In genomic region chr16:88856122-88856827, GRCh38 we compare ENCODE assay signal across 8 cellular contexts. TPM values are rescaled to one million over a fixed set of nuclear protein-coding genes. Genes with fewer than 3 reads are reported as not detected.
A peak's percentile ranks its signal among the peaks of the same experiment; 100 is the strongest.
DNase-seq lines count a peak whose midpoint lies in the region; ATAC-seq, FAIRE-seq and TF ChIP-seq lines count a peak whose summit lies in the region.

No MANE protein-coding gene starts in this region.

- 10 to 39% (median 16%) methylated on average over 14 to 49 of the region's 53 CpGs for WGBS in stomach, 5 donors

- no peak for DNase-seq in astrocyte of the cerebellum (ENCODE audit: low read depth)
- no peak for DNase-seq in kidney epithelial cell (ENCODE audit: low read depth)
- no peak for DNase-seq in stomach
- DNase-seq in NK-92 (lab: John Stamatoyannopoulos, UW; ENCODE audit: unreplicated experiment) = no peak
- DNase-seq in GM12892 (ENCODE audit: insufficient read length) = no peak

- no peak for ATAC-seq in GM21381 (IDR thresholded peaks at IDR 0.05; ENCODE audit: unreplicated experiment)

- H3K9me3 ChIP-seq in BLaER1 treated with 17β-estradiol and CSF1 and Interleukin-3, amounts not matched to agents 10 nM and 100 nM (replicated peaks in 1 of 11) = no peaks in the 10 kb centered on the region
- no peaks in the 10 kb centered on the region; the same call in 1 of the 2 replicates for H3K9me3 ChIP-seq in HUES6 (ENCODE audit: control insufficient read depth, insufficient read depth, low read depth, low read length)
- H3K9me3 ChIP-seq in stomach = no peaks in the 10 kb centered on the region

- FAIRE-seq in GM12892 (lab: Jason Lieb, UNC) = no peak

- H3K27me3 ChIP-seq in BLaER1 treated with 17β-estradiol and CSF1 and Interleukin-3, amounts not matched to agents 10 nM and 100 nM = no peaks in the 10 kb centered on the region
- H3K27me3 ChIP-seq in HUES6 (ENCODE audit: control insufficient read depth, insufficient read depth, low read length) (no peaks in the 10 kb centered on the region), kidney epithelial cell (ENCODE audit: control insufficient read depth, insufficient read depth, low read length) (no peaks in the 10 kb centered on the region), stomach (no peaks in the 10 kb centered on the region)

- peak overlapping the region; percentile 84 to 99 (median 92) for H3K9ac ChIP-seq in BLaER1 treated with 17β-estradiol and CSF1 and Interleukin-3, amounts not matched to agents 10 nM and 100 nM
- peak overlapping the region; percentile 27 for H3K9ac ChIP-seq in HUES6 (ENCODE audit: low read length)

- intact Hi-C loops in stomach (cut with DNase I; ENCODE audit: low total_unique reads) = no loop called here

- peak overlapping the region in 10 of 11 experiments; percentile 80 to 98 (median 92); a peak in 20 of 22 replicates for H3K27ac ChIP-seq in BLaER1 treated with 17β-estradiol and CSF1 and Interleukin-3, amounts not matched to agents 10 nM and 100 nM
- no peak overlapping the region for H3K27ac ChIP-seq in HUES6 (ENCODE audit: low read depth, low read length)
- peak overlapping the region; percentile 91 to 94 (median 92) for H3K27ac ChIP-seq in stomach

- no peak for TF ChIP-seq CTCF in astrocyte of the cerebellum (IDR thresholded peaks at IDR 0.05; ENCODE audit: low read depth, low read length, missing control alignments)
- TF ChIP-seq CTCF in kidney epithelial cell (IDR thresholded peaks at IDR 0.05; ENCODE audit: insufficient read depth, low read length, poor library complexity, severe bottlenecking) = no peak
- TF ChIP-seq CTCF in stomach (IDR thresholded peaks at IDR 0.05) = no peak

- peak overlapping the region; percentile 86 to 100 (median 98) for H3K4me2 ChIP-seq in BLaER1 treated with 17β-estradiol and CSF1 and Interleukin-3, amounts not matched to agents 10 nM and 100 nM

- in situ Hi-C loops in astrocyte of the cerebellum (cut with HindIII; ENCODE audit: low sequenced_read_pairs) = loop anchor here (25.0 kb wide), 1 partner anchor 94 kb away; no protein-coding TSS in a partner anchor

- H3K4me1 ChIP-seq in BLaER1 treated with 17β-estradiol and CSF1 and Interleukin-3, amounts not matched to agents 10 nM and 100 nM = peaks cover 57 to 81% (median 70%) of the 10 kb centered on the region in 10 experiments
- H3K4me1 ChIP-seq in HUES6 (ENCODE audit: control insufficient read depth, insufficient read depth, low read length) (peaks cover 8% of the 10 kb centered on the region), stomach (peaks cover 24 to 48% (median 44%) of the 10 kb centered on the region in 4 donors)

- TF ChIP-seq POLR2A in stomach (IDR thresholded peaks at IDR 0.05) (no peak), GM12892 (IDR thresholded peaks at IDR 0.05; ENCODE audit: low read depth, low read length) (no peak)

- peaks cover 37 to 84% (median 50%) of the 10 kb centered on the region in 11 experiments; a peak in 21 of 22 replicates for H4K20me1 ChIP-seq in BLaER1 treated with 17β-estradiol and CSF1 and Interleukin-3, amounts not matched to agents 10 nM and 100 nM

- H3K36me3 ChIP-seq in BLaER1 treated with 17β-estradiol and CSF1 and Interleukin-3, amounts not matched to agents 10 nM and 100 nM = peaks cover 7 to 60% (median 29%) of the 10 kb centered on the region in 11 experiments; a peak in 21 of 22 replicates
- peaks cover 30% of the 10 kb centered on the region for H3K36me3 ChIP-seq in HUES6 (ENCODE audit: control insufficient read depth, insufficient read depth, low read length)
- H3K36me3 ChIP-seq in kidney epithelial cell (ENCODE audit: control insufficient read depth, insufficient read depth, low read length) = peaks cover 1% of the 10 kb centered on the region
- H3K36me3 ChIP-seq in stomach = peaks cover 20 to 51% (median 41%) of the 10 kb centered on the region in 4 donors

- no peak for TF ChIP-seq EP300 in stomach (IDR thresholded peaks at IDR 0.05)

- H3K4me3 ChIP-seq in BLaER1 treated with 17β-estradiol and CSF1 and Interleukin-3, amounts not matched to agents 10 nM and 100 nM = peak overlapping the region; percentile 82 to 100 (median 92)
- H3K4me3 ChIP-seq in HUES6 (ENCODE audit: low read depth, low read length) = peak overlapping the region; percentile 86
- H3K4me3 ChIP-seq in astrocyte of the cerebellum (ENCODE audit: low read depth, low read length) = peak overlapping the region; percentile 80
- peak overlapping the region; percentile 57 for H3K4me3 ChIP-seq in kidney epithelial cell (ENCODE audit: low read depth, low read length)
- peak overlapping the region; percentile 95 to 99 (median 97) for H3K4me3 ChIP-seq in stomach

RNA-seq across cellular contexts. Expression of gene GALNS, which starts 0.5 kb away (rescaled TPM):
- total RNA-seq in kidney epithelial cell (23.6 and 30.4 TPM in 2 replicates), stomach (100 to 1,000 TPM in 1 of 5 donors, 10 to 100 TPM in 4; 16.2 to 110 (median 51.9) TPM)
- 10 to 100 TPM in 2 of 3 donors, 1 to 10 TPM in 1; 8.6 to 16.6 (median 11.5) TPM for polyA plus RNA-seq in stomach
- polyA plus RNA-seq in GM12892 (2012; ENCODE audit: missing spikeins) = 9.9 TPM

RNA-seq across cellular contexts. Expression of gene TRAPPC2L, which starts 0.7 kb away (rescaled TPM):
- total RNA-seq in kidney epithelial cell = 50.1 and 59.4 TPM in 2 replicates
- 10 to 100 TPM in 3 of 5 donors, 1 to 10 TPM in 2; 2.9 to 31.4 (median 25.2) TPM for total RNA-seq in stomach
- 100 to 1,000 TPM in 1 of 3 donors, 10 to 100 TPM in 2; 57.6 to 107 (median 91.4) TPM for polyA plus RNA-seq in stomach
- 78.6 TPM for polyA plus RNA-seq in GM12892 (2012; ENCODE audit: missing spikeins)

RNA-seq across cellular contexts. Expression of gene PABPN1L, which starts 10.2 kb away (rescaled TPM):
- not detected in 2 replicates for total RNA-seq in kidney epithelial cell
- not detected for total RNA-seq in stomach
- polyA plus RNA-seq in stomach = under 1 TPM in 1 of 3 donors, not detected in 2; 0.15 TPM
- polyA plus RNA-seq in GM12892 (2012; ENCODE audit: missing spikeins) = not detected

RNA-seq across cellular contexts. Expression of gene APRT, which starts 44.5 kb away (rescaled TPM):
- total RNA-seq in kidney epithelial cell (204 and 218 TPM in 2 replicates), stomach (100 to 1,000 TPM in 2 of 5 donors, 10 to 100 TPM in 3; 18.1 to 340 (median 85.3) TPM)
- polyA plus RNA-seq in stomach = 100 to 1,000 TPM; 224 to 250 (median 241) TPM
- 180 TPM for polyA plus RNA-seq in GM12892 (2012; ENCODE audit: missing spikeins)

RNA-seq across cellular contexts. Expression of gene CDT1, which starts 52.7 kb away (rescaled TPM):
- total RNA-seq in kidney epithelial cell = 11.3 and 14.5 TPM in 2 replicates
- 100 to 1,000 TPM in 1 of 5 donors, 10 to 100 TPM in 1, 1 to 10 TPM in 3; 1.5 to 147 (median 8.7) TPM for total RNA-seq in stomach
- polyA plus RNA-seq in stomach = 1 to 10 TPM; 3.2 to 5.2 (median 4.1) TPM
- polyA plus RNA-seq in GM12892 (2012; ENCODE audit: missing spikeins) = 6.4 TPM
